ENCODE assay signal across 8 cellular contexts in the genomic region with DNA sequence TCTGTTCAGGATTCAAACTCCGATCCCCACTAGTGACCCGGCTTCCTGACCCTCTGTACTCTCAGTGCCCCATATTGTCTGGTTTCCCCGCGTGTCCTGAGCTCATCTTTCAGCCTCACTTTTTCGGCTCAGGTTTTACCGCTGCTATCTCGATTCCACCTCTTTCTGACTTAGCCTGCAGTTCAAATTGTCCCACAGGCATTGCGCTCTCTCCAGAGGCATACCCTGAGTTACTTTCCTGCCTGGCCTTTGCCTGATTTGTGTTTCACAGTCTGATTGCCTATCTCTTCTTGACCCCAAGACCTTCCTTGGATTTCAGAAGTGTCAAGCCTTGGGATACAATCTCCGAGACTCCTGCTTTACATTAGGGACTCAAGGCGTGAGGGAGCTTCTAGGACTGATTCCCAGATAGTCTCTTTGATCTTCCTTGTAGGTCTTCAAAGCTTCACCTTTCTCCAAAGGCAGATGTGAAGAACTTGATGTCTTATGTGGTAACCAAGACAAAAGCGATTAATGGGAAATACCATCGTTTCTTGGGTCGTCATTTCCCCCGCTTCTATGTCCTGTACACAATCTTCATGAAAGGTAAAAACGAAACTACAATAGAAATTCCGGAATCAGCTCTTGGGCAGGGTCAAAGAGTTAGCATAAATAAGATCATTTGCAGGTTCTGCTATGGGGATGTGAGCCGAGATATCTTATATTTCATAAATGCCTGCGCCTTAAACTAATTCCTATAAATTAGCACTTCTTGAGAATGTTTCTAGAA. TPM values are rescaled to one million over a fixed set of nuclear protein-coding genes. Genes with fewer than 3 reads are reported as not detected.
DNase-seq lines count a peak whose midpoint lies in the region; ATAC-seq and TF ChIP-seq lines count a peak whose summit lies in the region.

No MANE protein-coding gene starts in this region.

- peak overlapping the region; percentile 82 for H3K9ac ChIP-seq in smooth muscle cell (ENCODE audit: low read depth)

- CTCF ChIA-PET in activated naive CD4-positive, alpha-beta T cell treated with anti-CD3 and anti-CD28 coated beads, Interleukin-2, amount 10 ng/mL, durations not matched to agents 7 days and 5 days (lab: Charles Lee): interaction anchor here (0.8 to 2.1 kb wide), 3 partner anchors 27 to 292 kb away, joined by 3 to 6 read pairs (median 3); no protein-coding TSS in a partner anchor

- WGBS in hepatocyte (ENCODE audit: low lambda C conversion rate, missing lambda C conversion rate): 47% methylated on average over 18 of the region's 18 CpGs
- WGBS in smooth muscle cell (ENCODE audit: low lambda C conversion rate): 49% methylated on average over 18 of the region's 18 CpGs

- TF ChIP-seq CTCF in hepatocyte (IDR thresholded peaks at IDR 0.05; ENCODE audit: poor library complexity) (no peak), smooth muscle cell (IDR thresholded peaks at IDR 0.05; ENCODE audit: borderline replicate concordance, insufficient read depth, poor library complexity, severe bottlenecking) (no peak)

- H3K9me2 ChIP-seq in hepatocyte (replicated peaks; ENCODE audit: insufficient read depth): no peaks in the 10 kb centered on the region

- H3K4me1 Mint-ChIP-seq in activated naive CD4-positive, alpha-beta T cell treated with anti-CD3 and anti-CD28 coated beads, Interleukin-2, amount 10 ng/mL, durations not matched to agents 7 days and 5 days: peaks cover 36% of the 10 kb centered on the region
- peaks cover 37% of the 10 kb centered on the region for H3K4me1 Mint-ChIP-seq in activated T-cell treated with anti-CD3 and anti-CD28 coated beads, Interleukin-2, amount 50 U/mL, for 24 hours (ENCODE audit: low read depth)

- H3K4me1 ChIP-seq in hepatocyte (ENCODE audit: insufficient read depth) (peaks cover 8% of the 10 kb centered on the region), smooth muscle cell (ENCODE audit: low read depth) (peaks cover 13% of the 10 kb centered on the region)

- H3K36me3 ChIP-seq in hepatocyte (replicated peaks; ENCODE audit: insufficient read depth, low read depth): no peaks in the 10 kb centered on the region
- no peaks in the 10 kb centered on the region for H3K36me3 ChIP-seq in smooth muscle cell (ENCODE audit: low read depth)

- ATAC-seq in HG03139 (IDR thresholded peaks at IDR 0.05; ENCODE audit: unreplicated experiment): no peak
- no peak for ATAC-seq in HG02840 (IDR thresholded peaks at IDR 0.05; ENCODE audit: low FRiP score, unreplicated experiment)

- H3K27ac Mint-ChIP-seq in activated naive CD4-positive, alpha-beta T cell treated with anti-CD3 and anti-CD28 coated beads, Interleukin-2, amount 10 ng/mL, durations not matched to agents 7 days and 5 days: peak overlapping the region; percentile 87
- H3K27ac Mint-ChIP-seq in activated T-cell treated with anti-CD3 and anti-CD28 coated beads, Interleukin-2, amount 50 U/mL, for 24 hours: peak overlapping the region; percentile 96

- peak overlapping the region; percentile 49 for H3K4me3 ChIP-seq in hepatocyte
- peak overlapping the region; percentile 86 for H3K4me3 ChIP-seq in smooth muscle cell

- no peaks in the 10 kb centered on the region for H3K27me3 Mint-ChIP-seq in activated naive CD4-positive, alpha-beta T cell treated with anti-CD3 and anti-CD28 coated beads, Interleukin-2, amount 10 ng/mL, durations not matched to agents 7 days and 5 days
- no peaks in the 10 kb centered on the region for H3K27me3 Mint-ChIP-seq in activated T-cell treated with anti-CD3 and anti-CD28 coated beads, Interleukin-2, amount 50 U/mL, for 24 hours

- H3K27ac ChIP-seq in hepatocyte (peak overlapping the region; percentile 95), smooth muscle cell (ENCODE audit: low read depth) (peak overlapping the region; percentile 73)

- H3K9me3 ChIP-seq in hepatocyte (ENCODE audit: low read depth) (no peaks in the 10 kb centered on the region), smooth muscle cell (replicated peaks; ENCODE audit: low read depth) (no peaks in the 10 kb centered on the region)

- H3K4me3 Mint-ChIP-seq in activated naive CD4-positive, alpha-beta T cell treated with anti-CD3 and anti-CD28 coated beads, Interleukin-2, amount 10 ng/mL, durations not matched to agents 7 days and 5 days: peak overlapping the region; percentile 94
- peak overlapping the region; percentile 99 for H3K4me3 Mint-ChIP-seq in activated T-cell treated with anti-CD3 and anti-CD28 coated beads, Interleukin-2, amount 50 U/mL, for 24 hours

- H4K20me1 ChIP-seq in hepatocyte (ENCODE audit: insufficient read depth, poor library complexity, severe bottlenecking) (no peaks in the 10 kb centered on the region), smooth muscle cell (ENCODE audit: low read depth) (no peaks in the 10 kb centered on the region)

- H3K4me2 ChIP-seq in hepatocyte (peak overlapping the region; percentile 95), smooth muscle cell (peak overlapping the region; percentile 97)

- no peaks in the 10 kb centered on the region for H3K9me3 Mint-ChIP-seq in activated naive CD4-positive, alpha-beta T cell treated with anti-CD3 and anti-CD28 coated beads, Interleukin-2, amount 10 ng/mL, durations not matched to agents 7 days and 5 days
- no peaks in the 10 kb centered on the region for H3K9me3 Mint-ChIP-seq in activated T-cell treated with anti-CD3 and anti-CD28 coated beads, Interleukin-2, amount 50 U/mL, for 24 hours

- peaks cover 17% of the 10 kb centered on the region for H3K36me3 Mint-ChIP-seq in activated naive CD4-positive, alpha-beta T cell treated with anti-CD3 and anti-CD28 coated beads, Interleukin-2, amount 10 ng/mL, durations not matched to agents 7 days and 5 days
- H3K36me3 Mint-ChIP-seq in activated T-cell treated with anti-CD3 and anti-CD28 coated beads, Interleukin-2, amount 50 U/mL, for 24 hours (ENCODE audit: low read depth): peaks cover 53% of the 10 kb centered on the region

- peak; percentile 27 for DNase-seq in activated naive CD4-positive, alpha-beta T cell treated with anti-CD3 and anti-CD28 coated beads, Interleukin-2, amount 10 ng/mL, durations not matched to agents 7 days and 5 days
- no peak for DNase-seq in activated naive CD4-positive, alpha-beta T cell treated with Interleukin-2 at 50 U/mL for 16 hours
- DNase-seq in activated T-cell treated with anti-CD3 and anti-CD28 coated beads, Interleukin-2, amount 50 U/mL, for 24 hours: no peak
- no peak for DNase-seq in hepatocyte (ENCODE audit: low spot score)
- DNase-seq in smooth muscle cell (lab: John Stamatoyannopoulos, UW; ENCODE audit: unreplicated experiment): no peak
- DNase-seq in HuH-7 (ENCODE audit: low spot score): no peak

- H3F3A ChIP-seq in smooth muscle cell (ENCODE audit: low read depth): no peaks in the 10 kb centered on the region

- peak overlapping the region; percentile 74 for H2AFZ ChIP-seq in hepatocyte
- H2AFZ ChIP-seq in smooth muscle cell (ENCODE audit: low read depth): peak overlapping the region; percentile 89

- H3K27me3 ChIP-seq in hepatocyte: no peaks in the 10 kb centered on the region
- H3K27me3 ChIP-seq in smooth muscle cell (ENCODE audit: low read depth): no peaks in the 10 kb centered on the region

- H3K79me2 ChIP-seq in hepatocyte (peaks cover 32% of the 10 kb centered on the region), smooth muscle cell (ENCODE audit: low read depth) (peaks cover 17% of the 10 kb centered on the region)

RNA-seq across cellular contexts. Expression of a gene that starts 0.7 kb away (rescaled TPM):
- total RNA-seq in hepatocyte: 52.8 and 58.5 TPM in 2 replicates
- 23.9 and 24.8 TPM in 2 replicates for polyA plus RNA-seq in hepatocyte
- total RNA-seq in smooth muscle cell: 32.9 and 45.4 TPM in 2 replicates
- polyA plus RNA-seq in smooth muscle cell: 8.9 and 10.8 TPM in 2 replicates

RNA-seq across cellular contexts. Expression of a gene that starts 22.6 kb away (rescaled TPM):
- total RNA-seq in hepatocyte: 62.5 and 63.8 TPM in 2 replicates
- polyA plus RNA-seq in hepatocyte: 44.3 and 49.0 TPM in 2 replicates
- total RNA-seq in smooth muscle cell: 31.3 and 52.9 TPM in 2 replicates
- 22.9 and 26.5 TPM in 2 replicates for polyA plus RNA-seq in smooth muscle cell

RNA-seq across cellular contexts. Expression of a gene that starts 34.6 kb away (rescaled TPM):
- total RNA-seq in hepatocyte: 30.5 and 31.3 TPM in 2 replicates
- 23.2 and 25.8 TPM in 2 replicates for polyA plus RNA-seq in hepatocyte
- 33.8 and 37.2 TPM in 2 replicates for total RNA-seq in smooth muscle cell
- polyA plus RNA-seq in smooth muscle cell: 26.3 and 27.2 TPM in 2 replicates
